8 cellular contexts compared by ENCODE assay signal in genomic region chr6:132483779-132484679, GRCh38. TPM values are rescaled to one million over a fixed set of nuclear protein-coding genes. Genes with fewer than 3 reads are reported as not detected.
DNase-seq lines count a peak whose midpoint lies in the region; ATAC-seq, FAIRE-seq and TF ChIP-seq lines count a peak whose summit lies in the region.

No MANE protein-coding gene starts in this region.

- no peak for TF ChIP-seq POLR2A in GM12892 (IDR thresholded peaks at IDR 0.05; ENCODE audit: low read depth, low read length)
- no peak for TF ChIP-seq POLR2A in testis (IDR thresholded peaks at IDR 0.05)

- no peaks in the 10 kb centered on the region for H3K9me3 ChIP-seq in testis

- no peaks in the 10 kb centered on the region for H3K4me1 ChIP-seq in testis

- DNase-seq in AG20443 (ENCODE audit: low spot score): peak; percentile 70
- no peak for DNase-seq in GM12892 (ENCODE audit: insufficient read length)
- DNase-seq in NCI-H1436 (lab: John Stamatoyannopoulos, UW): peak; percentile 48
- DNase-seq in T-helper 22 cell (ENCODE audit: low read depth): peak; percentile 3
- peak; percentile 71 to 79 for DNase-seq in dermis microvascular lymphatic vessel endothelial cell (ENCODE audit: low read depth in 2 of 2)
- peak; percentile 89 for DNase-seq in medulla oblongata (ENCODE audit: extremely low spot score)
- peak; percentile 30 for DNase-seq in testis

- H3K27me3 ChIP-seq in testis: no peaks in the 10 kb centered on the region

- H3K27ac ChIP-seq in testis: no peak overlapping the region

- intact Hi-C loops in testis (cut with DNase I; ENCODE audit: low total_unique reads): loop anchor here (5.0 kb wide), 1 partner anchor 207 kb away; no protein-coding TSS in a partner anchor

- no peaks in the 10 kb centered on the region for H3K36me3 ChIP-seq in testis (ENCODE audit: low read depth, missing control alignments)

- 35 to 37% methylated on average over 9 of the region's 9 CpGs for WGBS in testis, 2 donors

- peak; percentile 69 to 76 (median 75) for TF ChIP-seq CTCF in testis (IDR thresholded peaks at IDR 0.05)

- no peak overlapping the region for H3K4me3 ChIP-seq in testis

- peak; percentile 85 for FAIRE-seq in GM12892 (lab: Jason Lieb, UNC)

- peak; percentile 56 for ATAC-seq in HG02840 (IDR thresholded peaks at IDR 0.05; ENCODE audit: low FRiP score, unreplicated experiment)

RNA-seq across cellular contexts. Expression of gene STX7, which starts 28.9 kb away (rescaled TPM):
- 37.8 TPM for polyA plus RNA-seq in GM12892 (2012; ENCODE audit: missing spikeins)
- total RNA-seq in dermis microvascular lymphatic vessel endothelial cell: 23.9 and 44.6 TPM in 2 replicates
- 10 to 100 TPM; 12.7 to 18.8 TPM for total RNA-seq in testis
- polyA plus RNA-seq in testis (ENCODE audit: insufficient read depth, low read depth, low replicate concordance): 16.2 TPM

RNA-seq across cellular contexts. Expression of gene TAAR9, which starts 54.0 kb away (rescaled TPM):
- not detected for polyA plus RNA-seq in GM12892 (2012; ENCODE audit: missing spikeins)
- total RNA-seq in dermis microvascular lymphatic vessel endothelial cell: not detected in 2 replicates
- total RNA-seq in testis: under 1 TPM in 1 of 2 donors, not detected in 1; 0.39 TPM
- polyA plus RNA-seq in testis (ENCODE audit: insufficient read depth, low read depth, low replicate concordance): not detected
